Comparison of ENCODE assay signal across 23 cellular contexts in genomic region chr6:16153451-16153850, GRCh38. TPM values are rescaled to one million over a fixed set of nuclear protein-coding genes. Genes with fewer than 3 reads are reported as not detected.
DNase-seq lines count a peak whose midpoint lies in the region; ATAC-seq and TF ChIP-seq lines count a peak whose summit lies in the region.
"Had no signal": no experiment of that assay in that cellular context is flagged by ENCODE, and none has a peak within 500 bp of the region (broad histone marks: within the 10 kb centered on the region; RNA-seq: fewer than 3 reads in every experiment).

No MANE protein-coding gene starts in this region.

- H3K4me1 Mint-ChIP-seq in nephron (peaks cover 73% of the 10 kb centered on the region), type B pancreatic cell (ENCODE audit: unreplicated experiment) (peaks cover 39% of the 10 kb centered on the region)

- H3K9me3 Mint-ChIP-seq in nephron (no peaks in the 10 kb centered on the region), type B pancreatic cell (no peaks in the 10 kb centered on the region)

- peaks cover 39% of the 10 kb centered on the region for H3K36me3 Mint-ChIP-seq in nephron (ENCODE audit: low read depth)
- peaks cover 42% of the 10 kb centered on the region for H3K36me3 Mint-ChIP-seq in type B pancreatic cell

- H3K27ac Mint-ChIP-seq in nephron (peak overlapping the region in 2 of 3 experiments; percentile 41 to 72), type B pancreatic cell (no peak overlapping the region)

- peak overlapping the region; percentile 90 for H3K27ac ChIP-seq in SK-N-MC
- H3K27ac ChIP-seq: A549, Peyer's patch had no signal

- H3K36me3 ChIP-seq in SK-N-MC (ENCODE audit: insufficient read depth, low read length), result peaks cover 34% of the 10 kb centered on the region

- no peak for DNase-seq in SK-N-MC (ENCODE audit: low read depth, low spot score)
- DNase-seq in foreskin melanocyte, result peak; percentile 17
- peak; percentile 68 for DNase-seq in superior temporal gyrus (ENCODE audit: extremely low spot score)
- no peak for DNase-seq in cerebellar nuclear complex (lab: John Stamatoyannopoulos, UW)
- DNase-seq in type B pancreatic cell (ENCODE audit: extremely low spot score, unreplicated experiment), result no peak
- DNase-seq: AML-193; Calu3; CD4-positive, alpha-beta memory T cell; DMS79 treated with DMSO at 0.1 percent for 48 hours; Karpas-422; NCI-H1092; NCI-H1417 treated with DMSO at 0.1 percent for 48 hours; NCI-H187; NCI-H2081 treated with DMSO at 0.1 percent for 48 hours; NCI-H2171; NCI-H226; NCI-H510A; NCI-H69; Peyer's patch; SIG-M5 had no signal

- H3K4me3 ChIP-seq in SK-N-MC, result peak overlapping the region; percentile 54
- H3K4me3 ChIP-seq: A549, Peyer's patch had no signal

- no peak for TF ChIP-seq CTCF in nephron (IDR thresholded peaks at IDR 0.05; ENCODE audit: unreplicated experiment in 3 of 3)
- TF ChIP-seq CTCF in type B pancreatic cell (conservative IDR thresholded peaks at IDR 0.05), result no peak

- H3K9ac ChIP-seq in SK-N-MC (ENCODE audit: insufficient read length), result no peak overlapping the region

- peaks cover 11% of the 10 kb centered on the region for H3K27me3 Mint-ChIP-seq in nephron (ENCODE audit: low read depth)
- H3K27me3 Mint-ChIP-seq in type B pancreatic cell, result peaks cover 7% of the 10 kb centered on the region
- H3K27me3 Mint-ChIP-seq: CD4-positive, alpha-beta memory T cell had no signal

- no peaks in the 10 kb centered on the region for H3K9me3 ChIP-seq in SK-N-MC (ENCODE audit: low read depth, low read length)
- H3K9me3 ChIP-seq: A549, Peyer's patch had no signal

- ATAC-seq in HG03045 (IDR thresholded peaks at IDR 0.05; ENCODE audit: unreplicated experiment), result no peak
- ATAC-seq: A549 had no signal

- H3K4me3 Mint-ChIP-seq in nephron (no peak overlapping the region), type B pancreatic cell (no peak overlapping the region)
- H3K4me3 Mint-ChIP-seq: CD4-positive, alpha-beta memory T cell had no signal

RNA-seq across cellular contexts. Expression of gene MYLIP, which starts 24.6 kb away (rescaled TPM):
- total RNA-seq in type B pancreatic cell (ENCODE audit: low replicate concordance), result 44.4 and 54.9 TPM in 2 replicates

Comparison
In these comparisons a context has a peak if more than half of its experiments do, and no peak if none do; other contexts are left out.
1. DNase-seq: peak in foreskin melanocyte (single experiment) and superior temporal gyrus (single experiment); none in SK-N-MC (single experiment), cerebellar nuclear complex (0 of 2) and type B pancreatic cell (single experiment).